In genomic region chr3:30184102-30184810, GRCh38 we compare ENCODE assay signal across 22 cellular contexts.
"Had no signal": no experiment of that assay in that cellular context is flagged by ENCODE, and none has a peak within 500 bp of the region (broad histone marks: within the 10 kb centered on the region; RNA-seq: fewer than 3 reads in every experiment).

No MANE protein-coding gene starts in this region.

- H3K36me3 ChIP-seq: ascending aorta, left ventricle myocardium inferior, stomach, suprapubic skin had no signal

- H3K9me3 ChIP-seq: ascending aorta, left ventricle myocardium inferior, stomach, suprapubic skin had no signal

- H3K4me3 ChIP-seq: ascending aorta, left ventricle myocardium inferior, stomach, suprapubic skin had no signal

- H3K27ac ChIP-seq: ascending aorta, left ventricle myocardium inferior, parathyroid adenoma, stomach, suprapubic skin had no signal

- ATAC-seq: activated CD4-positive, alpha-beta T cell treated with anti-CD3 and anti-CD28 coated beads for 36 hours; activated naive CD4-positive, alpha-beta T cell treated with anti-CD3 and anti-CD28 coated beads, Interleukin-2, amount 50 U/mL, for 72 hours; activated T-helper 17 cell treated with anti-CD3 and anti-CD28 coated beads, Interleukin-2, amount 50 U/mL, for 72 hours; effector memory CD8-positive, alpha-beta T cell; esophagus mucosa; natural killer cell treated with Interleukin-12 subunit alpha and Interleukin-12 subunit beta and Interleukin-15 and Interleukin-18, amount 100 ng/mL, for 72 hours; right cardiac atrium; stimulated activated effector memory CD8-positive, alpha-beta T cell treated with anti-CD3 and anti-CD28 coated beads, Interleukin-12 subunit alpha, Interleukin-12 subunit beta, amount 100 ng/mL, for 72 hours had no signal

- DNase-seq: activated B cell treated with CpG ODN at 0.5 μM for 24 hours; activated CD4-positive, alpha-beta T cell treated with anti-CD3 and anti-CD28 coated beads for 36 hours; activated CD4-positive, alpha-beta T cell treated with anti-CD3 and anti-CD28 coated beads, Interleukin-2, amount 50 U/mL, for 4 hours; activated CD8-positive, alpha-beta memory T cell treated with anti-CD3 and anti-CD28 coated beads for 24 hours; activated CD8-positive, alpha-beta memory T cell treated with anti-CD3 and anti-CD28 coated beads, Interleukin-2, amount 50 U/mL, for 4 hours; activated T-cell treated with anti-CD3 and anti-CD28 coated beads, Interleukin-2, amount 50 U/mL, for 24 hours; central memory CD4-positive, alpha-beta T cell; effector memory CD8-positive, alpha-beta T cell; hippocampal formation; left ventricle myocardium inferior; right cardiac atrium; stimulated activated CD4-positive, alpha-beta T cell treated with anti-CD3 and anti-CD28 coated beads, Interleukin-12 subunit alpha, Interleukin-12 subunit beta, amount 100 ng/mL, for 4 hours; stomach; T-helper 9 cell had no signal

- H3K4me1 ChIP-seq: parathyroid adenoma, stomach had no signal

- H3K27me3 ChIP-seq: ascending aorta, stomach, suprapubic skin had no signal
